Comparison of ENCODE assay signal across 20 cellular contexts in genomic region chr4:165293927-165294649, GRCh38. TPM values are rescaled to one million over a fixed set of nuclear protein-coding genes. Genes with fewer than 3 reads are reported as not detected.
A peak's percentile ranks its signal among the peaks of the same experiment; 100 is the strongest.
DNase-seq lines count a peak whose midpoint lies in the region; ATAC-seq, FAIRE-seq and TF ChIP-seq lines count a peak whose summit lies in the region.
"Had no signal": no experiment of that assay in that cellular context is flagged by ENCODE, and none has a peak within 500 bp of the region (broad histone marks: within the 10 kb centered on the region; RNA-seq: fewer than 3 reads in every experiment).

No MANE protein-coding gene starts in this region.

- H3K36me3 Mint-ChIP-seq in WTC11, result peaks cover 2% of the 10 kb centered on the region; the same call in 1 of the 2 replicates
- peaks cover 11% of the 10 kb centered on the region for H3K36me3 Mint-ChIP-seq in osteocyte (ENCODE audit: unreplicated experiment)
- peaks cover 32% of the 10 kb centered on the region for H3K36me3 Mint-ChIP-seq in activated T-helper 2 cell treated with anti-CD3 and anti-CD28 coated beads, Interferon-gamma antibody, Interleukin-2, Interleukin-4, amounts not matched to agents 10 μg/mL and 5 μg/mL and 100 μg/mL, durations not matched to agents 14 hours and 24 hours and 36 hours (ENCODE audit: low read depth)

- H3K9me3 Mint-ChIP-seq in WTC11 (no peaks in the 10 kb centered on the region), osteocyte (ENCODE audit: unreplicated experiment) (no peaks in the 10 kb centered on the region)
- no peaks in the 10 kb centered on the region for H3K9me3 Mint-ChIP-seq in activated T-helper 2 cell treated with anti-CD3 and anti-CD28 coated beads, Interferon-gamma antibody, Interleukin-2, Interleukin-4, amounts not matched to agents 10 μg/mL and 5 μg/mL and 100 μg/mL, durations not matched to agents 14 hours and 24 hours and 36 hours
- H3K9me3 Mint-ChIP-seq: CD8-positive, alpha-beta memory T cell had no signal

- H3K9me3 ChIP-seq in HepG2 (ENCODE audit: low read length) (no peaks in the 10 kb centered on the region), right lobe of liver (no peaks in the 10 kb centered on the region), gastroesophageal sphincter (no peaks in the 10 kb centered on the region)
- H3K9me3 ChIP-seq: tibial artery had no signal

- H3K27ac Mint-ChIP-seq in WTC11 (peak overlapping the region; percentile 77), osteocyte (ENCODE audit: unreplicated experiment) (no peak overlapping the region)
- no peak overlapping the region for H3K27ac Mint-ChIP-seq in activated T-helper 2 cell treated with anti-CD3 and anti-CD28 coated beads, Interferon-gamma antibody, Interleukin-2, Interleukin-4, amounts not matched to agents 10 μg/mL and 5 μg/mL and 100 μg/mL, durations not matched to agents 14 hours and 24 hours and 36 hours

- H3K4me1 Mint-ChIP-seq in WTC11 (peaks cover 13% of the 10 kb centered on the region), osteocyte (ENCODE audit: unreplicated experiment) (peaks cover 15% of the 10 kb centered on the region)
- peaks cover 28% of the 10 kb centered on the region for H3K4me1 Mint-ChIP-seq in activated T-helper 2 cell treated with anti-CD3 and anti-CD28 coated beads, Interferon-gamma antibody, Interleukin-2, Interleukin-4, amounts not matched to agents 10 μg/mL and 5 μg/mL and 100 μg/mL, durations not matched to agents 14 hours and 24 hours and 36 hours (ENCODE audit: low read depth)

- H3K27ac ChIP-seq in HepG2 (ENCODE audit: extremely low read length, insufficient read depth, low read length) (no peak overlapping the region), right lobe of liver (no peak overlapping the region), gastroesophageal sphincter (no peak overlapping the region)
- H3K27ac ChIP-seq: foreskin keratinocyte, tibial artery, WERI-Rb-1 had no signal

- no peak for TF ChIP-seq RAD21 in HepG2 (CRISPR knock-in tag; IDR thresholded peaks at IDR 0.05)

- BruUV-seq in HepG2 (replicated peaks; lab: Mats Ljungman, UMichigan), result no TSS peak

- no peak overlapping the region for H3K4me3 ChIP-seq in HepG2 (replicated peaks in 1 of 3; ENCODE audit: insufficient read depth in 1 of 3, low read depth in 2 of 3, low read length in 3 of 3)
- no peak overlapping the region for H3K4me3 ChIP-seq in right lobe of liver
- no peak overlapping the region for H3K4me3 ChIP-seq in gastroesophageal sphincter
- H3K4me3 ChIP-seq: tibial artery had no signal

- no peak overlapping the region for H3K4me2 ChIP-seq in HepG2 (ENCODE audit: low read depth, low read length)

- H3K4me1 ChIP-seq in HepG2 (ENCODE audit: insufficient read depth, low read length) (no peaks in the 10 kb centered on the region), right lobe of liver (peaks cover 0 to 16% (median under 1%) of the 10 kb centered on the region in 4 donors), gastroesophageal sphincter (no peaks in the 10 kb centered on the region)
- H3K4me1 ChIP-seq: foreskin keratinocyte, tibial artery had no signal

- no peak for FAIRE-seq in HepG2 (lab: Jason Lieb, UNC)
- FAIRE-seq: astrocyte, H1 had no signal

- POLR2A ChIA-PET in HepG2 (lab: Yijun Ruan, JAX), result no interaction called here
- POLR2A ChIA-PET in WTC11 (lab: Charles Lee), result no interaction called here

- TF ChIP-seq POLR2A in HepG2 (IDR thresholded peaks at IDR 0.05; ENCODE audit: insufficient read depth in 1 of 2, low read depth in 2 of 2, low read length in 2 of 2) (no peak), right lobe of liver (IDR thresholded peaks at IDR 0.05) (no peak), gastroesophageal sphincter (IDR thresholded peaks at IDR 0.05) (no peak)

- no peak overlapping the region for H3K9ac ChIP-seq in HepG2 (ENCODE audit: insufficient read depth, low read depth, low read length)

- H3K36me3 ChIP-seq in HepG2 (replicated peaks in 1 of 2; ENCODE audit: control insufficient read depth in 1 of 2, insufficient read depth in 2 of 2, low read length in 2 of 2), result peaks cover 4 to 9% of the 10 kb centered on the region in 2 experiments
- peaks cover 0 to 2% (median 0%) of the 10 kb centered on the region in 4 donors for H3K36me3 ChIP-seq in right lobe of liver
- H3K36me3 ChIP-seq in gastroesophageal sphincter, result peaks cover 0 to 24% of the 10 kb centered on the region in 2 donors

- ATAC-seq in HepG2, result no peak
- no peak for ATAC-seq in right lobe of liver
- ATAC-seq in WTC11, result no peak
- ATAC-seq in gastroesophageal sphincter, result peak; percentile 25
- ATAC-seq: foreskin keratinocyte, right cardiac atrium had no signal

- H3K27me3 Mint-ChIP-seq in WTC11 (ENCODE audit: low read depth) (no peaks in the 10 kb centered on the region), osteocyte (ENCODE audit: unreplicated experiment) (no peaks in the 10 kb centered on the region)
- no peaks in the 10 kb centered on the region for H3K27me3 Mint-ChIP-seq in activated T-helper 2 cell treated with anti-CD3 and anti-CD28 coated beads, Interferon-gamma antibody, Interleukin-2, Interleukin-4, amounts not matched to agents 10 μg/mL and 5 μg/mL and 100 μg/mL, durations not matched to agents 14 hours and 24 hours and 36 hours (ENCODE audit: low read depth)
- H3K27me3 Mint-ChIP-seq: CD8-positive, alpha-beta memory T cell had no signal

- no peaks in the 10 kb centered on the region for H3K79me2 ChIP-seq in HepG2 (ENCODE audit: insufficient read depth, low read length)

- no peaks in the 10 kb centered on the region for H3K27me3 ChIP-seq in HepG2 (ENCODE audit: control insufficient read depth in 1 of 2, insufficient read depth in 2 of 2, low read length in 2 of 2)
- no peaks in the 10 kb centered on the region for H3K27me3 ChIP-seq in right lobe of liver
- no peaks in the 10 kb centered on the region for H3K27me3 ChIP-seq in gastroesophageal sphincter
- H3K27me3 ChIP-seq: foreskin keratinocyte, tibial artery had no signal

- in situ Hi-C loops in HepG2 (cut with HindIII; ENCODE audit: extremely low pct_ligation_motif_present, low pct_unique_long_range_greater_than_20kb), result no loop called here

- TF ChIP-seq CTCF in HepG2 (CRISPR knock-in tag; IDR thresholded peaks at IDR 0.05), result no peak
- TF ChIP-seq CTCF in right lobe of liver (IDR thresholded peaks at IDR 0.05), result no peak
- TF ChIP-seq CTCF in WTC11 (IDR thresholded peaks at IDR 0.05), result no peak
- TF ChIP-seq CTCF in gastroesophageal sphincter (IDR thresholded peaks at IDR 0.05), result no peak
- TF ChIP-seq CTCF in osteocyte (IDR thresholded peaks at IDR 0.05), result no peak

- DNase-seq in HepG2 (ENCODE audit: low spot score) (no peak), right lobe of liver (no peak), WTC11 (ENCODE audit: low spot score) (no peak), NCI-H510A (lab: John Stamatoyannopoulos, UW) (no peak), iPS-NIHi7 (ENCODE audit: extremely low spot score) (no peak), osteocyte (ENCODE audit: extremely low spot score, unreplicated experiment) (no peak)
- no peak for DNase-seq in activated T-helper 2 cell treated with anti-CD3 and anti-CD28 coated beads, Interferon-gamma antibody, Interleukin-2, Interleukin-4, amounts not matched to agents 10 μg/mL and 5 μg/mL and 100 μg/mL, durations not matched to agents 14 hours and 24 hours and 36 hours (ENCODE audit: low spot score)
- DNase-seq: ACHN, DMS79, MM.1S, NCI-H1694, NCI-H446, right cardiac atrium, tibial artery, WERI-Rb-1 had no signal

- no peak overlapping the region for H2AFZ ChIP-seq in HepG2 (ENCODE audit: low read length)

- CTCF ChIA-PET in HepG2 (lab: Yijun Ruan, JAX; ENCODE audit: low intra/inter-chr PET ratio, low total read pairs) (no interaction called here), WTC11 (lab: Charles Lee) (interaction anchor here (0.6 to 1.7 kb wide), 3 partner anchors 61 to 163 kb away, joined by 4 to 5 read pairs (median 4); no protein-coding TSS in a partner anchor)

- H3K4me3 Mint-ChIP-seq in WTC11 (no peak overlapping the region), osteocyte (ENCODE audit: unreplicated experiment) (no peak overlapping the region)
- H3K4me3 Mint-ChIP-seq in activated T-helper 2 cell treated with anti-CD3 and anti-CD28 coated beads, Interferon-gamma antibody, Interleukin-2, Interleukin-4, amounts not matched to agents 10 μg/mL and 5 μg/mL and 100 μg/mL, durations not matched to agents 14 hours and 24 hours and 36 hours (ENCODE audit: low read depth), result no peak overlapping the region

- intact Hi-C loops in HepG2 (cut with micrococcal nuclease; ENCODE audit: unreplicated experiment) (no loop called here), right lobe of liver (cut with DNase I) (no loop called here)
- intact Hi-C loops in activated T-helper 2 cell treated with anti-CD3 and anti-CD28 coated beads, Interferon-gamma antibody, Interleukin-2, Interleukin-4, amounts not matched to agents 10 μg/mL and 5 μg/mL and 100 μg/mL, durations not matched to agents 14 hours and 24 hours and 36 hours (cut with micrococcal nuclease), result no loop called here

- no peak for TF ChIP-seq EP300 in HepG2 (IDR thresholded peaks at IDR 0.05; ENCODE audit: low read depth in 2 of 2, low read length in 2 of 2)
- TF ChIP-seq EP300 in HepG2 (CRISPR knock-in tag; IDR thresholded peaks at IDR 0.05; ENCODE audit: borderline replicate concordance), result no peak
- no peak for TF ChIP-seq EP300 in gastroesophageal sphincter (IDR thresholded peaks at IDR 0.05)

- H4K20me1 ChIP-seq in HepG2 (ENCODE audit: insufficient read depth, low read length), result no peaks in the 10 kb centered on the region

- 91% methylated on average over 2 of the region's 2 CpGs for WGBS in HepG2 (ENCODE audit: low lambda C conversion rate)
- WGBS in right lobe of liver (ENCODE audit: insufficient coverage, low coverage, low lambda C conversion rate, missing lambda C conversion rate), result 85% methylated on average over 2 of the region's 2 CpGs
- 53 to 64% methylated on average over 2 of the region's 2 CpGs for WGBS in gastroesophageal sphincter (ENCODE audit: low coverage in 1 of 2), 2 donors

RNA-seq across cellular contexts. Expression of gene MSMO1, which starts 33.4 kb away (rescaled TPM):
- total RNA-seq in HepG2 (2016; rRNA removed; fragmentation: Illumina TruSeq; extraction: Trizol), result 135 and 216 TPM in 2 replicates
- 56.7 and 57.3 TPM in 2 replicates for total RNA-seq in HepG2 (2016; cell fraction: cytosol; rRNA removed; fragmentation: Illumina TruSeq; extraction: Trizol; ENCODE audit: low read depth)
- total RNA-seq in HepG2 (2016; cell fraction: insoluble cytoplasmic fraction; rRNA removed; fragmentation: Illumina TruSeq; extraction: Trizol), result 150 and 216 TPM in 2 replicates
- total RNA-seq in HepG2 (2016; cell fraction: membrane; rRNA removed; fragmentation: Illumina TruSeq; extraction: Trizol), result 135 and 158 TPM in 2 replicates
- 178 and 218 TPM in 2 replicates for total RNA-seq in HepG2 (2016; cell fraction: nucleus; rRNA removed; fragmentation: Illumina TruSeq; extraction: Trizol)
- polyA plus RNA-seq in HepG2 (2011; rRNA removed), result 98.1 and 138 TPM in 2 replicates
- 48.1 and 138 TPM in 2 replicates for polyA plus RNA-seq in HepG2 (2011; cell fraction: cytosol; rRNA removed)
- polyA plus RNA-seq in HepG2 (2011; cell fraction: nucleus; rRNA removed), result 17.9 and 54.3 TPM in 2 replicates
- polyA plus RNA-seq in HepG2 (2012), result 175 and 202 TPM in 2 replicates
- polyA plus RNA-seq in HepG2 (2016; cell fraction: cytosol; fragmentation: Illumina TruSeq; extraction: Trizol; ENCODE audit: low read depth), result 23.5 and 27.9 TPM in 2 replicates
- polyA plus RNA-seq in HepG2 (2016; cell fraction: insoluble cytoplasmic fraction; fragmentation: Illumina TruSeq; extraction: Trizol; ENCODE audit: low read depth), result 109 and 119 TPM in 2 replicates
- 58.7 and 63.0 TPM in 2 replicates for polyA plus RNA-seq in HepG2 (2016; cell fraction: membrane; fragmentation: Illumina TruSeq; extraction: Trizol; ENCODE audit: low read depth)
- 234 and 249 TPM in 2 replicates for polyA plus RNA-seq in HepG2 (2016; cell fraction: nucleus; fragmentation: Illumina TruSeq; extraction: Trizol; ENCODE audit: insufficient read depth, low read depth)
- 11.4 and 32.9 TPM in 2 replicates for polyA minus RNA-seq in HepG2 (2011; rRNA and poly(A)+ RNA removed; ENCODE audit: low replicate concordance)
- polyA minus RNA-seq in HepG2 (2011; cell fraction: cytosol; rRNA and poly(A)+ RNA removed), result 61.6 and 109 TPM in 2 replicates
- 48.5 and 106 TPM in 2 replicates for polyA minus RNA-seq in HepG2 (2011; cell fraction: nucleus; rRNA and poly(A)+ RNA removed)
- 100 to 1,000 TPM in 4 of 6 experiments, 10 to 100 TPM in 2; 81.8 to 368 (median 122) TPM for total RNA-seq in right lobe of liver
- total RNA-seq in WTC11 (2021), result 72.9 to 89.9 TPM (median 86.8 TPM) in 3 replicates
- total RNA-seq in gastroesophageal sphincter, result 10 to 100 TPM; 10.4 to 34.7 (median 13.9) TPM
- 34.9 and 36.9 TPM in 2 replicates for total RNA-seq in osteocyte
- total RNA-seq in activated T-helper 2 cell treated with anti-CD3 and anti-CD28 coated beads, Interferon-gamma antibody, Interleukin-2, Interleukin-4, amounts not matched to agents 10 μg/mL and 5 μg/mL and 100 μg/mL, durations not matched to agents 14 hours and 24 hours and 36 hours, result 105 and 110 TPM in 2 replicates
